In genomic region chr2:188291142-188291616, GRCh38 we compare ENCODE assay signal across 9 cellular contexts. TPM values are rescaled to one million over a fixed set of nuclear protein-coding genes. Genes with fewer than 3 reads are reported as not detected.
DNase-seq lines count a peak whose midpoint lies in the region; ATAC-seq and TF ChIP-seq lines count a peak whose summit lies in the region.
"Had no signal": no experiment of that assay in that cellular context is flagged by ENCODE, and none has a peak within 500 bp of the region (broad histone marks: within the 10 kb centered on the region; RNA-seq: fewer than 3 reads in every experiment).

No MANE protein-coding gene starts in this region.

- H3K36me3 ChIP-seq in gastroesophageal sphincter = no peaks in the 10 kb centered on the region

- H3K9me3 ChIP-seq in gastroesophageal sphincter = no peaks in the 10 kb centered on the region

- TF ChIP-seq CTCF in gastroesophageal sphincter (IDR thresholded peaks at IDR 0.05) = no peak
- no peak for TF ChIP-seq CTCF in retinal pigment epithelial cell (conservative IDR thresholded peaks at IDR 0.05; ENCODE audit: low read depth, low read length)

- H3K4me3 ChIP-seq in gastroesophageal sphincter (peak overlapping the region; percentile 60 to 82), retinal pigment epithelial cell (ENCODE audit: low read length) (peak overlapping the region; percentile 76)

- no peak for TF ChIP-seq EP300 in gastroesophageal sphincter (IDR thresholded peaks at IDR 0.05)

- no peak for TF ChIP-seq POLR2A in gastroesophageal sphincter (IDR thresholded peaks at IDR 0.05)

- no peak for DNase-seq in retinal pigment epithelial cell (ENCODE audit: low read depth)
- DNase-seq in 8988T = no peak
- no peak for DNase-seq in cortex of kidney (lab: John Stamatoyannopoulos, UW)
- DNase-seq in NCI-H446 (lab: John Stamatoyannopoulos, UW) = no peak

- peak; percentile 11 for ATAC-seq in GM18498 (IDR thresholded peaks at IDR 0.05; ENCODE audit: unreplicated experiment)
- peak; percentile 13 for ATAC-seq in SK-N-SH treated with all-trans-retinoic acid at 6 μM for 48 hours
- peak; percentile 42 for ATAC-seq in gastroesophageal sphincter
- ATAC-seq in GM19397 (IDR thresholded peaks at IDR 0.05; ENCODE audit: unreplicated experiment) = no peak

- H3K27me3 ChIP-seq in gastroesophageal sphincter = no peaks in the 10 kb centered on the region

- peaks cover 0 to 43% (median 7%) of the 10 kb centered on the region in 3 donors for H3K4me1 ChIP-seq in gastroesophageal sphincter

- peak overlapping the region; percentile 81 to 96 (median 90) for H3K27ac ChIP-seq in gastroesophageal sphincter
- H3K27ac ChIP-seq: HL-60 had no signal

- WGBS in gastroesophageal sphincter (ENCODE audit: low coverage in 1 of 2), 2 donors = 2 to 5% methylated on average over 12 of the region's 12 CpGs

TF ChIP-seq in SK-N-SH treated with all-trans-retinoic acid at 6 μM for 48 hours, 23 proteins besides CTCF, POLR2A, EP300 and RAD21:
- TF ChIP-seq ZC3H10 (CRISPR knock-in tag; IDR thresholded peaks at IDR 0.05) = no peak
- no peak for TF ChIP-seq GLIS3 (CRISPR knock-in tag; IDR thresholded peaks at IDR 0.05)
- 0 out of 2 replicates have a peak, but pooled peaks have one; percentile 6 for TF ChIP-seq ZNF8 (CRISPR knock-in tag; IDR thresholded peaks at IDR 0.05)

RNA-seq across cellular contexts. Expression of gene GULP1, which starts 0.5 kb away (rescaled TPM):
- 10 to 100 TPM; 43.3 to 64.8 (median 50.3) TPM for total RNA-seq in gastroesophageal sphincter
